In the genomic region with DNA sequence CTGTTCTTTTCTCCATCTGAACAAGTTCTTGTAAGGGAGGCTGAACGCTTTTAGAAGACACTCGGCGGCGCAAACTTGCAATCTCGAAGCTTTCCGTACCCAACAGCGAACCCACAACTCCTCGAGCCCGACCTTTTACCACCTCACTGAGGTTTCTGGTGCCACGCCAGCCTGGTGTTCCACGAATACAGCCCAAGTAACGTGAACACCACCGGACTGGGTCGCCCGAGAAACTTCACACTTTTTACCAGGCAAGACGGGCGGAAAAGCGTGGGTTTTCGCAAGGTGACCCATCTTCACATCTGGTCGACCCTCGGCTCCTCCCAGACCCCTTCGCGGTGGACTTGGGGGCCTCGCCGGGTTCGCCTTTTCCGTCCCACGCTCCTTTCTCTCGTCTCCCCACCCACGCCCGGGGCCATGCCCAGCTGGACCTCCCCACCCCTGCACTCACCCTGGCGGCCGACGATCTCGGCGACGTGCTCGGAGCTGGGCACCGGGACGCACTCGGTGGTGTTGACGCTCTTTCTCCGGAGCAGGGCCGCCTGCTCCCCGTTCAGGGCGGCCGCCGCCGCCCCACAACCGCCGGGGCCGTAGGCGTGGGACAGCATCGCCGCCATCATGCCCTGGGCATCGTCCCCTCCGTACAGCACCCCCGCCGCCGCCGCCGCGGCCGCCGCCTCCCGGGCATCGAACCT, we compare ENCODE assay signal across 8 cellular contexts. TPM values are rescaled to one million over a fixed set of nuclear protein-coding genes. Genes with fewer than 3 reads are reported as not detected.
A peak's percentile ranks its signal among the peaks of the same experiment; 100 is the strongest.
DNase-seq lines count a peak whose midpoint lies in the region; ATAC-seq and TF ChIP-seq lines count a peak whose summit lies in the region.

No MANE protein-coding gene starts in this region.

- peaks cover 26% of the 10 kb centered on the region for H3K36me3 Mint-ChIP-seq in brain

- ATAC-seq in HG02973 (IDR thresholded peaks at IDR 0.05; ENCODE audit: unreplicated experiment) (peak; percentile 0), GM18870 (IDR thresholded peaks at IDR 0.05; ENCODE audit: unreplicated experiment) (no peak)

- H3K4me1 Mint-ChIP-seq in brain = peaks cover 41% of the 10 kb centered on the region

- H3K27me3 Mint-ChIP-seq in brain = peaks cover 12% of the 10 kb centered on the region

- TF ChIP-seq CTCF in GM12865 (IDR thresholded peaks at IDR 0.05; ENCODE audit: insufficient read depth, low read depth, low read length, missing control alignments) = no peak
- no peak for TF ChIP-seq CTCF in brain (conservative IDR thresholded peaks at IDR 0.05)

- peak overlapping the region; percentile 64 for H3K4me3 ChIP-seq in GM12865 (ENCODE audit: low read depth, low read length)

- peak; percentile 46 for DNase-seq in GM12865 (ENCODE audit: low read depth)
- DNase-seq in T-helper 2 cell = peak; percentile 11 to 63 (median 15)
- DNase-seq in inferior parietal cortex (ENCODE audit: extremely low spot score) = peak; percentile 6
- peak in 2 of 3 donors; percentile 15 to 51 for DNase-seq in stimulated activated CD4-positive, alpha-beta T cell treated with anti-CD3 and anti-CD28 coated beads, Interleukin-12 subunit alpha, Interleukin-12 subunit beta, amount 100 ng/mL, for 48 hours (ENCODE audit: low read depth in 2 of 3, low spot score in 1 of 3)
- DNase-seq in DMS153 (lab: John Stamatoyannopoulos, UW) = no peak

- peak overlapping the region; percentile 84 to 91 (median 87) for H3K4me3 Mint-ChIP-seq in brain

- H3K9me3 Mint-ChIP-seq in brain = peaks cover 0 to 8% (median 2%) of the 10 kb centered on the region in 5 experiments

- H3K27ac Mint-ChIP-seq in brain = peak overlapping the region; percentile 87 to 99 (median 99)

RNA-seq across cellular contexts. Expression of a gene that starts 1.2 kb away (rescaled TPM):
- 30.5 TPM for polyA plus RNA-seq in brain (ENCODE audit: insufficient read depth, low read depth, low replicate concordance)
